Comparison of ENCODE assay signal across 1 cellular context in genomic region chr3:15207836-15208504, GRCh38.
TF ChIP-seq lines count a peak whose summit lies in the region.

No MANE protein-coding gene starts in this region.

TF ChIP-seq in GM23338, 12 proteins besides CTCF, POLR2A, EP300 and RAD21 (continued from another document):
- no peak for TF ChIP-seq ZNF462 (CRISPR knock-in tag; IDR thresholded peaks at IDR 0.05)
- no peak for TF ChIP-seq ETS1 (IDR thresholded peaks at IDR 0.05)
- TF ChIP-seq STAT1 (IDR thresholded peaks at IDR 0.05; ENCODE audit: unreplicated experiment) = no peak
- no peak for TF ChIP-seq ZNF114 (CRISPR knock-in tag; IDR thresholded peaks at IDR 0.05)
- no peak for TF ChIP-seq NANOG (IDR thresholded peaks at IDR 0.05; ENCODE audit: borderline replicate concordance)
TF ChIP-seq in GM23338: peak in this region for 0.
